In genomic region chr2:139031722-139032121, GRCh38 we compare ENCODE assay signal across 9 cellular contexts.
DNase-seq lines count a peak whose midpoint lies in the region; ATAC-seq, FAIRE-seq and TF ChIP-seq lines count a peak whose summit lies in the region.
"Had no signal": no experiment of that assay in that cellular context is flagged by ENCODE, and none has a peak within 500 bp of the region (broad histone marks: within the 10 kb centered on the region; RNA-seq: fewer than 3 reads in every experiment).

No MANE protein-coding gene starts in this region.

- H2BK5ac ChIP-seq in mesenchymal stem cell (ENCODE audit: low read depth, low read length, poor library complexity, severe bottlenecking), result no peak overlapping the region

- H3K4me3 ChIP-seq in bronchial epithelial cell (ENCODE audit: low read depth, low read length) (no peak overlapping the region), mesenchymal stem cell (ENCODE audit: insufficient read depth in 1 of 2, low read depth in 1 of 2, low read length in 2 of 2) (no peak overlapping the region)
- H3K4me3 ChIP-seq: ascending aorta had no signal

- H4K8ac ChIP-seq in mesenchymal stem cell (ENCODE audit: low read length), result no peak overlapping the region

- no peak overlapping the region for H2AFZ ChIP-seq in mesenchymal stem cell (ENCODE audit: low read depth, low read length)

- H3K4ac ChIP-seq in mesenchymal stem cell (ENCODE audit: low read depth in 1 of 2, low read length in 2 of 2), result no peak overlapping the region

- no peak overlapping the region for H3K18ac ChIP-seq in mesenchymal stem cell (ENCODE audit: low read depth in 1 of 2, low read length in 2 of 2)

- H3K9me3 ChIP-seq in mesenchymal stem cell (ENCODE audit: control insufficient read depth, low read length), result peaks cover 4% of the 10 kb centered on the region
- H3K9me3 ChIP-seq: ascending aorta had no signal

- no peak overlapping the region for H2BK15ac ChIP-seq in mesenchymal stem cell (ENCODE audit: low read depth, poor library complexity, severe bottlenecking)

- no peaks in the 10 kb centered on the region for H3K79me1 ChIP-seq in mesenchymal stem cell (replicated peaks; ENCODE audit: low read length, poor library complexity, severe bottlenecking)

- H2BK12ac ChIP-seq in mesenchymal stem cell (ENCODE audit: low read length in 2 of 2), result no peak overlapping the region

- no peaks in the 10 kb centered on the region for H3K36me3 ChIP-seq in bronchial epithelial cell (ENCODE audit: control insufficient read depth, insufficient read depth, low read length)
- H3K36me3 ChIP-seq in mesenchymal stem cell (ENCODE audit: control insufficient read depth in 1 of 2, insufficient read depth in 2 of 2, low read depth in 1 of 2, low read length in 2 of 2), result no peaks in the 10 kb centered on the region
- H3K36me3 ChIP-seq: ascending aorta had no signal

- no peak overlapping the region for H3K27ac ChIP-seq in C4-2B
- H3K27ac ChIP-seq in mesenchymal stem cell (ENCODE audit: low read length, poor library complexity, severe bottlenecking), result no peak overlapping the region
- H3K27ac ChIP-seq: ascending aorta had no signal

- peak; percentile 66 for FAIRE-seq in bronchial epithelial cell (lab: Jason Lieb, UNC)

- no peak overlapping the region for H3K23ac ChIP-seq in mesenchymal stem cell (ENCODE audit: low read length in 2 of 2)

- H3K4me1 ChIP-seq in mesenchymal stem cell (ENCODE audit: control insufficient read depth, insufficient read depth, low read depth, low read length), result peaks cover 4% of the 10 kb centered on the region
- H3K4me1 ChIP-seq: ascending aorta had no signal

- ATAC-seq in GM19467 (IDR thresholded peaks at IDR 0.05; ENCODE audit: unreplicated experiment) (peak; percentile 69), GM18520 (IDR thresholded peaks at IDR 0.05; ENCODE audit: unreplicated experiment) (no peak)

- H3K14ac ChIP-seq in mesenchymal stem cell (ENCODE audit: low read length in 2 of 2), result no peak overlapping the region

- H2BK120ac ChIP-seq in mesenchymal stem cell (ENCODE audit: low read depth, low read length), result no peak overlapping the region

- no peak overlapping the region for H3K9ac ChIP-seq in mesenchymal stem cell (ENCODE audit: low read length)

- no peak overlapping the region for H4K91ac ChIP-seq in mesenchymal stem cell (ENCODE audit: low read length)

- H3K27me3 ChIP-seq in bronchial epithelial cell (ENCODE audit: control insufficient read depth, insufficient read depth, low read length) (no peaks in the 10 kb centered on the region), mesenchymal stem cell (ENCODE audit: control insufficient read depth in 1 of 2, insufficient read depth in 1 of 2, low read length in 2 of 2) (no peaks in the 10 kb centered on the region)
- H3K27me3 ChIP-seq: ascending aorta had no signal

- no peak overlapping the region for H2AK5ac ChIP-seq in mesenchymal stem cell (ENCODE audit: low read length, severe bottlenecking)

- DNase-seq in LoVo (ENCODE audit: low spot score), result peak; percentile 7
- DNase-seq in bronchial epithelial cell (ENCODE audit: low read depth), result peak; percentile 58
- DNase-seq in G401 (ENCODE audit: low spot score), result no peak
- DNase-seq in cerebellar cortex (ENCODE audit: low spot score), result no peak
- no peak for DNase-seq in mesenchymal stem cell

- TF ChIP-seq CTCF in C4-2B (conservative IDR thresholded peaks at IDR 0.05) (peak; percentile 16; the same call in 1 of the 2 replicates), bronchial epithelial cell (IDR thresholded peaks at IDR 0.05; ENCODE audit: insufficient read depth, low read length, severe bottlenecking) (peak; percentile 27)

- no peak overlapping the region for H3K4me2 ChIP-seq in mesenchymal stem cell (ENCODE audit: low read length, poor library complexity, severe bottlenecking)

- in situ Hi-C loops in G401 (cut with HindIII; ENCODE audit: low sequenced_read_pairs), result no loop called here

Comparison
In these comparisons a context has a peak if more than half of its experiments do, and no peak if none do; other contexts are left out.
1. DNase-seq: peak in LoVo (single experiment) and bronchial epithelial cell (single experiment); none in G401 (single experiment), cerebellar cortex (single experiment) and mesenchymal stem cell (single experiment).